Comparison of ENCODE assay signal across 2 cellular contexts in the genomic region with DNA sequence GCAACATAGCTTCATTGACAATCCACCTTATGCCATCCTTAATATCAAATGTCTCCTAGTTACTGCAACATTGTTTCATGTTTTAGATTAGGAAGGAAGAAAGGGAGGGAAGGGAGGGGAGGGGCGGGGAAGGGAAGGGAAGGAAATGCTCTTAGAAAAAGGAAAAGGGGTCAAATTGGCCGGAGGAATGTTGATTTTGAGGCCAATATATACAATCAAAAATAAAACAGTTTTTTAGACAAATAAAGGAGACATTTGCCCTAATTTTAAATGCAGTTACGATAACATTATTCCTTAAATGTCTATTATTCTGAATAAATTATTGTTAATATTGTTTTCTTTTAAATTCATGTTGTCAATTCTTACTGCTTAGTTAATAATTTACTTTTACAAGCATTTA.
TF ChIP-seq lines count a peak whose summit lies in the region.

No MANE protein-coding gene starts in this region.

TF ChIP-seq in HepG2, 621 proteins besides CTCF, POLR2A, EP300 and RAD21:
- TF ChIP-seq ZFP1 (CRISPR knock-in tag; IDR thresholded peaks at IDR 0.05) (no peak), MAFG (CRISPR knock-in tag; IDR thresholded peaks at IDR 0.05) (no peak), HNRNPK (IDR thresholded peaks at IDR 0.05; ENCODE audit: low read depth, low read length, poor library complexity, severe bottlenecking) (peak; percentile 95), SMARCE1 (IDR thresholded peaks at IDR 0.05; ENCODE audit: borderline replicate concordance) (no peak)

TF ChIP-seq in endothelial cell of umbilical vein, 7 proteins besides CTCF, POLR2A, EP300 and RAD21:
- TF ChIP-seq POLR2AphosphoS5 (IDR thresholded peaks at IDR 0.05; ENCODE audit: insufficient read depth, low read depth, low read length) (no peak), JUN (IDR thresholded peaks at IDR 0.05; ENCODE audit: borderline replicate concordance, insufficient read depth, insufficient read length, low read depth) (no peak), FOS (IDR thresholded peaks at IDR 0.05; ENCODE audit: borderline replicate concordance, insufficient read depth, low read length) (no peak), MYC (IDR thresholded peaks at IDR 0.05; ENCODE audit: low read depth, low read length) (no peak), GATA2 (IDR thresholded peaks at IDR 0.05; ENCODE audit: insufficient read depth, insufficient read length, low read depth, low read length) (no peak), EZH2 (IDR thresholded peaks at IDR 0.05; ENCODE audit: borderline replicate concordance, low read depth, low read length, severe bottlenecking) (no peak)
- TF ChIP-seq, protein P1, sequence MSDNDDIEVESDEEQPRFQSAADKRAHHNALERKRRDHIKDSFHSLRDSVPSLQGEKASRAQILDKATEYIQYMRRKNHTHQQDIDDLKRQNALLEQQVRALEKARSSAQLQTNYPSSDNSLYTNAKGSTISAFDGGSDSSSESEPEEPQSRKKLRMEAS (IDR thresholded peaks at IDR 0.05; ENCODE audit: insufficient read depth, insufficient read length) = no peak
